ENCODE assay signal across 21 cellular contexts in genomic region chr10:21688870-21689269, GRCh38.
"Had no signal": no experiment of that assay in that cellular context is flagged by ENCODE, and none has a peak within 500 bp of the region (broad histone marks: within the 10 kb centered on the region; RNA-seq: fewer than 3 reads in every experiment).

No MANE protein-coding gene starts in this region.

- H3K4me2 ChIP-seq: SK-N-SH had no signal

- DNase-seq: Kasumi-1, KG1, MV-4-11, NCI-H1048, NCI-H1105, NCI-H1417, NCI-H1436 treated with DMSO at 0.1 percent for 48 hours, NCI-H1694, NCI-H187 treated with DMSO at 0.1 percent for 48 hours, NCI-H2029 treated with DMSO at 0.1 percent for 48 hours, NCI-H2171 treated with DMSO at 0.1 percent for 48 hours, NCI-H345, NCI-H524, NCI-H526 treated with DMSO at 0.1 percent for 48 hours, NCI-H748 treated with DMSO at 0.1 percent for 48 hours, PC-3, SHP77, SK-N-SH, SW 1271 had no signal

- H3K9ac ChIP-seq: SK-N-SH had no signal

- H3K27ac ChIP-seq: RWPE1 had no signal

- H3K9me3 ChIP-seq: SK-N-SH had no signal

- ATAC-seq: Panc1, PC-3 had no signal
